In the genomic region with DNA sequence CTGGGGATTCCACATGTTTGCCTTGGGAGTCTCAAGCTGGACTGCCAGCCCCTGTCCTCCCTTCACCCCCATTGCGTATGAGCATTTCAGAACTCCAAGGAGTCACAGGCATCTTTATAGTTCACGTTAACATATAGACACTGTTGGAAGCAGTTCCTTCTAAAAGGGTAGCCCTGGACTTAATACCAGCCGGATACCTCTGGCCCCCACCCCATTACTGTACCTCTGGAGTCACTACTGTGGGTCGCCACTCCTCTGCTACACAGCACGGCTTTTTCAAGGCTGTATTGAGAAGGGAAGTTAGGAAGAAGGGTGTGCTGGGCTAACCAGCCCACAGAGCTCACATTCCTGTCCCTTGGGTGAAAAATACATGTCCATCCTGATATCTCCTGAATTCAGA, we compare ENCODE assay signal across 26 cellular contexts. TPM values are rescaled to one million over a fixed set of nuclear protein-coding genes. Genes with fewer than 3 reads are reported as not detected.
"Had no signal": no experiment of that assay in that cellular context is flagged by ENCODE, and none has a peak within 500 bp of the region (broad histone marks: within the 10 kb centered on the region; RNA-seq: fewer than 3 reads in every experiment).

No MANE protein-coding gene starts in this region.

- H3K27me3 ChIP-seq: hepatocyte, left lung, pancreas, thyroid gland had no signal

- H3K4me3 ChIP-seq: hepatocyte, left lung, pancreas, psoas muscle, SK-N-MC, thyroid gland had no signal

- DNase-seq: activated CD4-positive, alpha-beta T cell treated with anti-CD3 and anti-CD28 coated beads for 4 hours; activated CD8-positive, alpha-beta memory T cell treated with anti-CD3 and anti-CD28 coated beads, Interleukin-2, amount 10 ng/mL, durations not matched to agents 7 days and 5 days; activated CD8-positive, alpha-beta T cell treated with anti-CD3 and anti-CD28 coated beads for 36 hours; cortex of kidney; effector CD4-positive, alpha-beta T cell; foreskin melanocyte; glutamatergic neuron; kidney glomerular epithelial cell; left lung; pancreas; psoas muscle; right cardiac atrium; stimulated activated CD4-positive, alpha-beta T cell treated with anti-CD3 and anti-CD28 coated beads, Interleukin-1b, Interleukin-23, amount 100 ng/mL, for 48 hours; SW 1271; thyroid gland had no signal

- ATAC-seq: activated CD8-positive, alpha-beta memory T cell treated with anti-CD3 and anti-CD28 coated beads, Interleukin-2, amount 10 ng/mL, durations not matched to agents 7 days and 5 days; activated CD8-positive, alpha-beta T cell treated with anti-CD3 and anti-CD28 coated beads for 36 hours; activated T-helper 17 cell treated with anti-CD3 and anti-CD28 coated beads, Interleukin-2, amount 50 U/mL, for 72 hours; left lung; pancreas; psoas muscle; right cardiac atrium had no signal

- H3K36me3 ChIP-seq: neutrophil had no signal

- H3K9me3 Mint-ChIP-seq: activated CD8-positive, alpha-beta T cell treated with anti-CD3 and anti-CD28 coated beads for 36 hours; activated T-helper 17 cell treated with anti-CD3 and anti-CD28 coated beads, Interleukin-2, amount 50 U/mL, for 72 hours; stimulated activated naive CD8-positive, alpha-beta T cell treated with anti-CD3 and anti-CD28 coated beads, Interleukin-15, Interleukin-2, amounts not matched to agents 100 ng/mL and 50 ng/mL, for 24 hours had no signal

- H3K9me3 ChIP-seq: neutrophil, pancreas, psoas muscle, thyroid gland had no signal

- H3K4me3 Mint-ChIP-seq: activated CD8-positive, alpha-beta memory T cell treated with anti-CD3 and anti-CD28 coated beads, Interleukin-2, amount 10 ng/mL, durations not matched to agents 7 days and 5 days; activated CD8-positive, alpha-beta T cell treated with anti-CD3 and anti-CD28 coated beads for 36 hours; activated T-helper 17 cell treated with anti-CD3 and anti-CD28 coated beads, Interleukin-2, amount 50 U/mL, for 72 hours; nephron; stimulated activated naive CD8-positive, alpha-beta T cell treated with anti-CD3 and anti-CD28 coated beads, Interleukin-15, Interleukin-2, amounts not matched to agents 100 ng/mL and 50 ng/mL, for 24 hours had no signal

- H3K27ac ChIP-seq: hepatocyte, left lung, neutrophil, pancreas, SK-N-MC, thyroid gland had no signal

- H3K27ac Mint-ChIP-seq: activated CD8-positive, alpha-beta memory T cell treated with anti-CD3 and anti-CD28 coated beads, Interleukin-2, amount 10 ng/mL, durations not matched to agents 7 days and 5 days; activated CD8-positive, alpha-beta T cell treated with anti-CD3 and anti-CD28 coated beads for 36 hours; activated T-helper 17 cell treated with anti-CD3 and anti-CD28 coated beads, Interleukin-2, amount 50 U/mL, for 72 hours; nephron; stimulated activated naive CD8-positive, alpha-beta T cell treated with anti-CD3 and anti-CD28 coated beads, Interleukin-15, Interleukin-2, amounts not matched to agents 100 ng/mL and 50 ng/mL, for 24 hours had no signal

- H3K27me3 Mint-ChIP-seq: activated CD8-positive, alpha-beta memory T cell treated with anti-CD3 and anti-CD28 coated beads, Interleukin-2, amount 10 ng/mL, durations not matched to agents 7 days and 5 days; activated CD8-positive, alpha-beta T cell treated with anti-CD3 and anti-CD28 coated beads for 36 hours; activated T-helper 17 cell treated with anti-CD3 and anti-CD28 coated beads, Interleukin-2, amount 50 U/mL, for 72 hours; stimulated activated naive CD8-positive, alpha-beta T cell treated with anti-CD3 and anti-CD28 coated beads, Interleukin-15, Interleukin-2, amounts not matched to agents 100 ng/mL and 50 ng/mL, for 24 hours had no signal

RNA-seq across cellular contexts. Expression of a gene that starts 28.9 kb away (rescaled TPM):
- total RNA-seq: activated CD8-positive, alpha-beta memory T cell treated with anti-CD3 and anti-CD28 coated beads, Interleukin-2, amount 10 ng/mL, durations not matched to agents 7 days and 5 days; activated CD8-positive, alpha-beta T cell treated with anti-CD3 and anti-CD28 coated beads for 36 hours; activated T-helper 17 cell treated with anti-CD3 and anti-CD28 coated beads, Interleukin-2, amount 50 U/mL, for 72 hours; cerebellum; hepatocyte; left lung; lung microvascular endothelial cell; pancreas; psoas muscle; right cardiac atrium; skeletal muscle tissue; thyroid gland; ureter had no signal
- polyA plus RNA-seq: esophagus, hepatocyte, pancreas, psoas muscle, right cardiac atrium had no signal
